In genomic region chr12:116274552-116275375, GRCh38 we compare ENCODE assay signal across 10 cellular contexts. TPM values are rescaled to one million over a fixed set of nuclear protein-coding genes. Genes with fewer than 3 reads are reported as not detected.
DNase-seq lines count a peak whose midpoint lies in the region; ATAC-seq and TF ChIP-seq lines count a peak whose summit lies in the region.
"Had no signal": no experiment of that assay in that cellular context is flagged by ENCODE, and none has a peak within 500 bp of the region (broad histone marks: within the 10 kb centered on the region; RNA-seq: fewer than 3 reads in every experiment).

No MANE protein-coding gene starts in this region.

- no peaks in the 10 kb centered on the region for H3K36me3 ChIP-seq in colonic mucosa
- no peaks in the 10 kb centered on the region for H3K36me3 ChIP-seq in prostate gland
- H3K36me3 ChIP-seq in gastroesophageal sphincter, result no peaks in the 10 kb centered on the region
- H3K36me3 ChIP-seq: left lung had no signal

- no peak overlapping the region for H3K27ac ChIP-seq in CD4-positive, alpha-beta T cell (ENCODE audit: low read depth, low read length)
- H3K27ac ChIP-seq in colonic mucosa (no peak overlapping the region), prostate gland (no peak overlapping the region), gastroesophageal sphincter (no peak overlapping the region)

- peak overlapping the region; percentile 69 for H3K4me3 Mint-ChIP-seq in CD4-positive, alpha-beta T cell
- H3K4me3 Mint-ChIP-seq in nephron progenitor cell, result peak overlapping the region; percentile 96

- no peaks in the 10 kb centered on the region for H3K9me3 Mint-ChIP-seq in CD4-positive, alpha-beta T cell
- peaks cover 8% of the 10 kb centered on the region for H3K9me3 Mint-ChIP-seq in nephron progenitor cell

- WGBS in prostate gland, result 55% methylated on average over 5 of the region's 5 CpGs
- WGBS in gastroesophageal sphincter (ENCODE audit: low coverage in 1 of 2), 2 donors, result 33 to 48% methylated on average over 5 of the region's 5 CpGs

- H3K4me3 ChIP-seq in LNCaP clone FGC (ENCODE audit: low read depth, low read length) (peak overlapping the region; percentile 62), colonic mucosa (peak overlapping the region; percentile 60), prostate gland (no peak overlapping the region), gastroesophageal sphincter (peak overlapping the region in 1 of 2 donors; percentile 85)

- ATAC-seq in CD4-positive, alpha-beta T cell (ENCODE audit: poor library complexity), result no peak
- ATAC-seq in gastroesophageal sphincter, result no peak
- ATAC-seq: left lung had no signal

- no peaks in the 10 kb centered on the region for H3K9me3 ChIP-seq in CD4-positive, alpha-beta T cell (ENCODE audit: control insufficient read depth, low read length)
- no peaks in the 10 kb centered on the region for H3K9me3 ChIP-seq in colonic mucosa
- H3K9me3 ChIP-seq in prostate gland, result no peaks in the 10 kb centered on the region
- no peaks in the 10 kb centered on the region for H3K9me3 ChIP-seq in gastroesophageal sphincter
- H3K9me3 ChIP-seq: left lung had no signal

- no peak for TF ChIP-seq EP300 in gastroesophageal sphincter (IDR thresholded peaks at IDR 0.05)

- no peak for TF ChIP-seq CTCF in CD4-positive, alpha-beta T cell (IDR thresholded peaks at IDR 0.05)
- TF ChIP-seq CTCF in LNCaP clone FGC (IDR thresholded peaks at IDR 0.05; ENCODE audit: control insufficient read depth, extremely low read depth, insufficient read depth), result no peak
- no peak for TF ChIP-seq CTCF in colonic mucosa (IDR thresholded peaks at IDR 0.05)
- no peak for TF ChIP-seq CTCF in nephron progenitor cell (IDR thresholded peaks at IDR 0.05)
- no peak for TF ChIP-seq CTCF in prostate gland (IDR thresholded peaks at IDR 0.05)
- no peak for TF ChIP-seq CTCF in gastroesophageal sphincter (IDR thresholded peaks at IDR 0.05)

- intact Hi-C loops in CD4-positive, alpha-beta T cell (cut with DNase I, micrococcal nuclease), result loop anchor here (5.0 to 10.0 kb wide), 6 partner anchors 32 to 463 kb away; partner anchors contain the start of genes RNFT2 (in 1 of the 2) and SPRING1 (in 1 of the 2)
- intact Hi-C loops in colonic mucosa (cut with DNase I), result loop anchor here (5.0 to 10.0 kb wide), 2 partner anchors 260 to 328 kb away; no protein-coding TSS in a partner anchor
- intact Hi-C loops in prostate gland (cut with DNase I), result loop anchor here (5.0 to 10.0 kb wide), 3 partner anchors 160 to 323 kb away; no protein-coding TSS in a partner anchor

- POLR2A ChIA-PET in CD4-positive, alpha-beta T cell (lab: Charles Lee), result interaction anchor here (0.6 to 0.8 kb wide), 2 partner anchors 284 to 535 kb away, joined by 4 to 5 read pairs; no protein-coding TSS in a partner anchor

- DNase-seq in CD4-positive, alpha-beta T cell, result no peak
- DNase-seq in LNCaP clone FGC (ENCODE audit: low read depth) (no peak), colonic mucosa (no peak), nephron progenitor cell (no peak), NOMO-1 (lab: John Stamatoyannopoulos, UW; ENCODE audit: unreplicated experiment in 2 of 2) (no peak), prostate gland (ENCODE audit: low spot score) (no peak), SKM-1 treated with dmso at 0.1 percent for 144 hours (lab: John Stamatoyannopoulos, UW; ENCODE audit: unreplicated experiment) (no peak)
- DNase-seq: left lung, NCI-H510A had no signal

- H3K27me3 ChIP-seq in CD4-positive, alpha-beta T cell (ENCODE audit: control insufficient read depth, insufficient read depth, low read length), result no peaks in the 10 kb centered on the region
- H3K27me3 ChIP-seq in colonic mucosa (no peaks in the 10 kb centered on the region), prostate gland (replicated peaks; ENCODE audit: insufficient read depth) (no peaks in the 10 kb centered on the region), gastroesophageal sphincter (no peaks in the 10 kb centered on the region)
- H3K27me3 ChIP-seq: left lung had no signal

- H3K27ac Mint-ChIP-seq in CD4-positive, alpha-beta T cell, result no peak overlapping the region
- no peak overlapping the region for H3K27ac Mint-ChIP-seq in nephron progenitor cell

- no peak overlapping the region for H3K9ac ChIP-seq in colonic mucosa (ENCODE audit: low read depth in 2 of 2, low read length in 2 of 2)

- no peaks in the 10 kb centered on the region for H3K27me3 Mint-ChIP-seq in CD4-positive, alpha-beta T cell
- peaks cover 5% of the 10 kb centered on the region for H3K27me3 Mint-ChIP-seq in nephron progenitor cell (ENCODE audit: low read depth, poor library complexity)

- H3K36me3 Mint-ChIP-seq in CD4-positive, alpha-beta T cell (ENCODE audit: low read depth), result peaks cover 16% of the 10 kb centered on the region
- H3K36me3 Mint-ChIP-seq in nephron progenitor cell (ENCODE audit: low read depth), result peaks cover 11% of the 10 kb centered on the region

- TF ChIP-seq POLR2A in prostate gland (IDR thresholded peaks at IDR 0.05), result no peak
- no peak for TF ChIP-seq POLR2A in gastroesophageal sphincter (IDR thresholded peaks at IDR 0.05)

- CTCF ChIA-PET in CD4-positive, alpha-beta T cell (lab: Charles Lee), result no interaction called here

- H3K4me1 ChIP-seq in colonic mucosa (no peaks in the 10 kb centered on the region), prostate gland (replicated peaks) (no peaks in the 10 kb centered on the region), gastroesophageal sphincter (peaks cover 0 to 59% (median 16%) of the 10 kb centered on the region in 3 donors)

- H3K4me1 Mint-ChIP-seq in CD4-positive, alpha-beta T cell (ENCODE audit: low read depth), result peaks cover 54% of the 10 kb centered on the region
- peaks cover 47% of the 10 kb centered on the region for H3K4me1 Mint-ChIP-seq in nephron progenitor cell

RNA-seq across cellular contexts. Expression of gene MED13L, which starts 2.7 kb away (rescaled TPM):
- total RNA-seq in CD4-positive, alpha-beta T cell, result 100 to 1,000 TPM; 203 to 208 TPM
- total RNA-seq in colonic mucosa (10 to 100 TPM; 73.8 to 92.6 TPM), prostate gland (100 to 1,000 TPM in 1 of 2 donors, 10 to 100 TPM in 1; 88.9 to 140 TPM), gastroesophageal sphincter (100 to 1,000 TPM; 173 to 222 (median 192) TPM)

Comparison
In these comparisons a context has a peak if more than half of its experiments do, and no peak if none do; other contexts are left out.
1. H3K4me3 ChIP-seq: peak in LNCaP clone FGC (single experiment) and colonic mucosa (single experiment); none in prostate gland (0 of 2).